Comparison of ENCODE assay signal across 7 cellular contexts in genomic region chr12:33690562-33690961, GRCh38.
"Had no signal": no experiment of that assay in that cellular context is flagged by ENCODE, and none has a peak within 500 bp of the region (broad histone marks: within the 10 kb centered on the region; RNA-seq: fewer than 3 reads in every experiment).

No MANE protein-coding gene starts in this region.

- H3K4me3 Mint-ChIP-seq: IgD-negative memory B cell had no signal

- H3K36me3 Mint-ChIP-seq: IgD-negative memory B cell had no signal

- H3K27ac Mint-ChIP-seq: IgD-negative memory B cell had no signal

- H3K4me1 Mint-ChIP-seq: IgD-negative memory B cell had no signal

- H3K27ac ChIP-seq: HL-60 had no signal

- FAIRE-seq: HepG2, HTR-8/SVneo had no signal

- ATAC-seq: HepG2 had no signal

- H3K27me3 Mint-ChIP-seq: IgD-negative memory B cell had no signal

- DNase-seq: IMR-90, KBM-7, KG1 had no signal
